Comparison of ENCODE assay signal across 34 cellular contexts in genomic region chr1:168042362-168042761, GRCh38.
"Had no signal": no experiment of that assay in that cellular context is flagged by ENCODE, and none has a peak within 500 bp of the region (broad histone marks: within the 10 kb centered on the region; RNA-seq: fewer than 3 reads in every experiment).

No MANE protein-coding gene starts in this region.

- H3K4me3 ChIP-seq: adrenal gland, body of pancreas, breast epithelium had no signal

- H3K4me1 ChIP-seq: breast epithelium had no signal

- H3K27me3 ChIP-seq: adrenal gland, body of pancreas, brain microvascular endothelial cell, breast epithelium had no signal

- ATAC-seq: activated CD4-positive, alpha-beta T cell treated with anti-CD3 and anti-CD28 coated beads for 36 hours; activated CD4-positive, CD25-positive, alpha-beta regulatory T cell treated with anti-CD3 and anti-CD28 coated beads, Interleukin-2, amount 50 U/mL, for 24 hours; activated CD8-positive, alpha-beta T cell treated with anti-CD3 and anti-CD28 coated beads for 36 hours; activated naive CD4-positive, alpha-beta T cell treated with anti-CD3 and anti-CD28 coated beads, Interleukin-2, amount 50 U/mL, for 72 hours; activated T-cell treated with anti-CD3 and anti-CD28 coated beads, Interleukin-2, amount 50 U/mL, for 4 hours; activated T-cell treated with anti-CD3 and anti-CD28 coated beads, Interleukin-2, amount 50 U/mL, for 72 hours; activated T-helper 17 cell treated with anti-CD3 and anti-CD28 coated beads, Interleukin-2, amount 50 U/mL, for 72 hours; body of pancreas; WTC11 had no signal

- H3K36me3 ChIP-seq: breast epithelium, WERI-Rb-1 had no signal

- H3K9me3 ChIP-seq: adrenal gland, body of pancreas, breast epithelium had no signal

- H3K27ac ChIP-seq: adrenal gland, body of pancreas, brain microvascular endothelial cell, breast epithelium, WERI-Rb-1 had no signal

- DNase-seq: activated CD4-positive, alpha-beta memory T cell treated with anti-CD3 and anti-CD28 coated beads for 36 hours; activated CD4-positive, alpha-beta T cell treated with anti-CD3 and anti-CD28 coated beads for 1 hour; activated CD4-positive, alpha-beta T cell treated with anti-CD3 and anti-CD28 coated beads for 36 hours; activated CD4-positive, alpha-beta T cell treated with anti-CD3 and anti-CD28 coated beads for 48 hours; activated CD4-positive, alpha-beta T cell treated with anti-CD3 and anti-CD28 coated beads, Interleukin-2, amount 10 ng/mL, durations not matched to agents 7 days and 5 days; activated CD4-positive, alpha-beta T cell treated with anti-CD3 and anti-CD28 coated beads, Interleukin-2, amount 50 U/mL, for 4 hours; activated CD4-positive, CD25-positive, alpha-beta regulatory T cell; activated CD8-positive, alpha-beta memory T cell treated with anti-CD3 and anti-CD28 coated beads, Interleukin-2, amount 50 U/mL, for 4 hours; activated CD8-positive, alpha-beta T cell treated with anti-CD3 and anti-CD28 coated beads for 36 hours; activated effector memory CD4-positive, alpha-beta T cell treated with anti-CD3 and anti-CD28 coated beads, Interleukin-2, amount 50 U/mL, for 16 hours; activated gamma-delta T cell treated with Interleukin-2 at 50 U/mL for 16 hours; activated naive CD4-positive, alpha-beta T cell; activated naive CD4-positive, alpha-beta T cell treated with anti-CD3 and anti-CD28 coated beads for 36 hours; activated naive CD4-positive, alpha-beta T cell treated with anti-CD3 and anti-CD28 coated beads, Interleukin-2, amount 50 U/mL, for 16 hours; activated naive CD8-positive, alpha-beta T cell treated with anti-CD3 and anti-CD28 coated beads for 36 hours; activated T-cell treated with anti-CD3 and anti-CD28 coated beads for 4 hours; activated T-cell treated with anti-CD3 and anti-CD28 coated beads, Interleukin-2, amount 50 U/mL, for 1 hour; activated T-cell treated with anti-CD3 and anti-CD28 coated beads, Interleukin-2, amount 50 U/mL, for 4 hours; activated T-cell treated with anti-CD3 and anti-CD28 coated beads, Interleukin-2, amount 50 U/mL, for 72 hours; adrenal gland; amniotic stem cell; aorta; body of pancreas; brain microvascular endothelial cell; central memory CD4-positive, alpha-beta T cell; T-helper 1 cell; T-helper 2 cell; T-helper 9 cell; WERI-Rb-1 had no signal
